Comparison of ENCODE assay signal across 1 cellular context in genomic region chrX:77910108-77910840, GRCh38.
A peak's percentile ranks its signal among the peaks of the same experiment; 100 is the strongest.
TF ChIP-seq lines count a peak whose summit lies in the region.

Gene ATP7A, plus strand, starts transcription at chrX:77910693. Its CDS starts 60,949 bp downstream, at chrX:77971642.

TF ChIP-seq in HepG2, 621 proteins besides CTCF, POLR2A, EP300 and RAD21 (continued from another document):
- TF ChIP-seq ZBTB46 (CRISPR knock-in tag; IDR thresholded peaks at IDR 0.05; ENCODE audit: borderline replicate concordance) (no peak), ELF3 (CRISPR knock-in tag; IDR thresholded peaks at IDR 0.05) (peak; percentile 73), ZNF382 (CRISPR knock-in tag; IDR thresholded peaks at IDR 0.05; ENCODE audit: borderline replicate concordance) (no peak), POGZ (CRISPR knock-in tag; IDR thresholded peaks at IDR 0.05) (peak; percentile 86), FOSL2 (CRISPR knock-in tag; IDR thresholded peaks at IDR 0.05) (0 out of 2 replicates have a peak, but pooled peaks have one; percentile 12), ZNF430 (CRISPR knock-in tag; IDR thresholded peaks at IDR 0.05) (0 out of 2 replicates have a peak, but pooled peaks have one; percentile 48), ZBTB44 (CRISPR knock-in tag; IDR thresholded peaks at IDR 0.05) (no peak), U2AF1 (optimal IDR thresholded peaks at IDR 0.05; ENCODE audit: low read depth, low read length) (no peak), ZNF589 (CRISPR knock-in tag; conservative IDR thresholded peaks at IDR 0.05) (no peak), IRF2 (CRISPR knock-in tag; IDR thresholded peaks at IDR 0.05) (peak; percentile 60; the same call in 1 of the 2 replicates), ZNF788 (CRISPR knock-in tag; IDR thresholded peaks at IDR 0.05; ENCODE audit: borderline replicate concordance) (peak; percentile 47; the same call in 1 of the 2 replicates), HNRNPLL (IDR thresholded peaks at IDR 0.05; ENCODE audit: low read depth, low read length, poor library complexity, severe bottlenecking) (peak; percentile 79), ARNT (IDR thresholded peaks at IDR 0.05) (no peak), SIX1 (CRISPR knock-in tag; IDR thresholded peaks at IDR 0.05; ENCODE audit: borderline replicate concordance) (no peak), MATR3 (CRISPR knock-in tag; IDR thresholded peaks at IDR 0.05) (no peak), ETV5 (CRISPR knock-in tag; IDR thresholded peaks at IDR 0.05; ENCODE audit: borderline replicate concordance) (peak; percentile 89), MIER3 (CRISPR knock-in tag; IDR thresholded peaks at IDR 0.05; ENCODE audit: borderline replicate concordance) (peak; percentile 30; the same call in 1 of the 2 replicates), BHLHE40 (IDR thresholded peaks at IDR 0.05; ENCODE audit: low read length) (peak; percentile 94), SP4 (CRISPR knock-in tag; IDR thresholded peaks at IDR 0.05) (no peak), TBX2 (CRISPR knock-in tag; IDR thresholded peaks at IDR 0.05; ENCODE audit: borderline replicate concordance) (no peak), SOX6 (IDR thresholded peaks at IDR 0.05) (no peak), SOX6 (CRISPR knock-in tag; IDR thresholded peaks at IDR 0.05) (peak; percentile 34), GMEB1 (CRISPR knock-in tag; IDR thresholded peaks at IDR 0.05; ENCODE audit: borderline replicate concordance) (peak; percentile 21; the same call in 1 of the 2 replicates), FOXP1 (IDR thresholded peaks at IDR 0.05) (no peak), FOXP1 (CRISPR knock-in tag; IDR thresholded peaks at IDR 0.05) (no peak), ZNF83 (CRISPR knock-in tag; IDR thresholded peaks at IDR 0.05; ENCODE audit: borderline replicate concordance) (no peak), MYC (CRISPR knock-in tag; IDR thresholded peaks at IDR 0.05; ENCODE audit: borderline replicate concordance) (peak; percentile 75; the same call in 1 of the 2 replicates), KDM2A (CRISPR knock-in tag; IDR thresholded peaks at IDR 0.05; ENCODE audit: borderline replicate concordance, low read depth) (peak; percentile 57)
- TF ChIP-seq, protein P1, sequence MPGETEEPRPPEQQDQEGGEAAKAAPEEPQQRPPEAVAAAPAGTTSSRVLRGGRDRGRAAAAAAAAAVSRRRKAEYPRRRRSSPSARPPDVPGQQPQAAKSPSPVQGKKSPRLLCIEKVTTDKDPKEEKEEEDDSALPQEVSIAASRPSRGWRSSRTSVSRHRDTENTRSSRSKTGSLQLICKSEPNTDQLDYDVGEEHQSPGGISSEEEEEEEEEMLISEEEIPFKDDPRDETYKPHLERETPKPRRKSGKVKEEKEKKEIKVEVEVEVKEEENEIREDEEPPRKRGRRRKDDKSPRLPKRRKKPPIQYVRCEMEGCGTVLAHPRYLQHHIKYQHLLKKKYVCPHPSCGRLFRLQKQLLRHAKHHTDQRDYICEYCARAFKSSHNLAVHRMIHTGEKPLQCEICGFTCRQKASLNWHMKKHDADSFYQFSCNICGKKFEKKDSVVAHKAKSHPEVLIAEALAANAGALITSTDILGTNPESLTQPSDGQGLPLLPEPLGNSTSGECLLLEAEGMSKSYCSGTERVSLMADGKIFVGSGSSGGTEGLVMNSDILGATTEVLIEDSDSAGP (CRISPR knock-in tag; IDR thresholded peaks at IDR 0.05; ENCODE audit: borderline replicate concordance) = peak; percentile 29; the same call in 1 of the 2 replicates
- TF ChIP-seq, protein P2, sequence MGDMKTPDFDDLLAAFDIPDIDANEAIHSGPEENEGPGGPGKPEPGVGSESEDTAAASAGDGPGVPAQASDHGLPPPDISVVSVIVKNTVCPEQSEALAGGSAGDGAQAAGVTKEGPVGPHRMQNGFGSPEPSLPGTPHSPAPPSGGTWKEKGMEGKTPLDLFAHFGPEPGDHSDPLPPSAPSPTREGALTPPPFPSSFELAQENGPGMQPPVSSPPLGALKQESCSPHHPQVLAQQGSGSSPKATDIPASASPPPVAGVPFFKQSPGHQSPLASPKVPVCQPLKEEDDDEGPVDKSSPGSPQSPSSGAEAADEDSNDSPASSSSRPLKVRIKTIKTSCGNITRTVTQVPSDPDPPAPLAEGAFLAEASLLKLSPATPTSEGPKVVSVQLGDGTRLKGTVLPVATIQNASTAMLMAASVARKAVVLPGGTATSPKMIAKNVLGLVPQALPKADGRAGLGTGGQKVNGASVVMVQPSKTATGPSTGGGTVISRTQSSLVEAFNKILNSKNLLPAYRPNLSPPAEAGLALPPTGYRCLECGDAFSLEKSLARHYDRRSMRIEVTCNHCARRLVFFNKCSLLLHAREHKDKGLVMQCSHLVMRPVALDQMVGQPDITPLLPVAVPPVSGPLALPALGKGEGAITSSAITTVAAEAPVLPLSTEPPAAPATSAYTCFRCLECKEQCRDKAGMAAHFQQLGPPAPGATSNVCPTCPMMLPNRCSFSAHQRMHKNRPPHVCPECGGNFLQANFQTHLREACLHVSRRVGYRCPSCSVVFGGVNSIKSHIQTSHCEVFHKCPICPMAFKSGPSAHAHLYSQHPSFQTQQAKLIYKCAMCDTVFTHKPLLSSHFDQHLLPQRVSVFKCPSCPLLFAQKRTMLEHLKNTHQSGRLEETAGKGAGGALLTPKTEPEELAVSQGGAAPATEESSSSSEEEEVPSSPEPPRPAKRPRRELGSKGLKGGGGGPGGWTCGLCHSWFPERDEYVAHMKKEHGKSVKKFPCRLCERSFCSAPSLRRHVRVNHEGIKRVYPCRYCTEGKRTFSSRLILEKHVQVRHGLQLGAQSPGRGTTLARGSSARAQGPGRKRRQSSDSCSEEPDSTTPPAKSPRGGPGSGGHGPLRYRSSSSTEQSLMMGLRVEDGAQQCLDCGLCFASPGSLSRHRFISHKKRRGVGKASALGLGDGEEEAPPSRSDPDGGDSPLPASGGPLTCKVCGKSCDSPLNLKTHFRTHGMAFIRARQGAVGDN (CRISPR knock-in tag; IDR thresholded peaks at IDR 0.05) = peak; percentile 81
- TF ChIP-seq, protein P3, sequence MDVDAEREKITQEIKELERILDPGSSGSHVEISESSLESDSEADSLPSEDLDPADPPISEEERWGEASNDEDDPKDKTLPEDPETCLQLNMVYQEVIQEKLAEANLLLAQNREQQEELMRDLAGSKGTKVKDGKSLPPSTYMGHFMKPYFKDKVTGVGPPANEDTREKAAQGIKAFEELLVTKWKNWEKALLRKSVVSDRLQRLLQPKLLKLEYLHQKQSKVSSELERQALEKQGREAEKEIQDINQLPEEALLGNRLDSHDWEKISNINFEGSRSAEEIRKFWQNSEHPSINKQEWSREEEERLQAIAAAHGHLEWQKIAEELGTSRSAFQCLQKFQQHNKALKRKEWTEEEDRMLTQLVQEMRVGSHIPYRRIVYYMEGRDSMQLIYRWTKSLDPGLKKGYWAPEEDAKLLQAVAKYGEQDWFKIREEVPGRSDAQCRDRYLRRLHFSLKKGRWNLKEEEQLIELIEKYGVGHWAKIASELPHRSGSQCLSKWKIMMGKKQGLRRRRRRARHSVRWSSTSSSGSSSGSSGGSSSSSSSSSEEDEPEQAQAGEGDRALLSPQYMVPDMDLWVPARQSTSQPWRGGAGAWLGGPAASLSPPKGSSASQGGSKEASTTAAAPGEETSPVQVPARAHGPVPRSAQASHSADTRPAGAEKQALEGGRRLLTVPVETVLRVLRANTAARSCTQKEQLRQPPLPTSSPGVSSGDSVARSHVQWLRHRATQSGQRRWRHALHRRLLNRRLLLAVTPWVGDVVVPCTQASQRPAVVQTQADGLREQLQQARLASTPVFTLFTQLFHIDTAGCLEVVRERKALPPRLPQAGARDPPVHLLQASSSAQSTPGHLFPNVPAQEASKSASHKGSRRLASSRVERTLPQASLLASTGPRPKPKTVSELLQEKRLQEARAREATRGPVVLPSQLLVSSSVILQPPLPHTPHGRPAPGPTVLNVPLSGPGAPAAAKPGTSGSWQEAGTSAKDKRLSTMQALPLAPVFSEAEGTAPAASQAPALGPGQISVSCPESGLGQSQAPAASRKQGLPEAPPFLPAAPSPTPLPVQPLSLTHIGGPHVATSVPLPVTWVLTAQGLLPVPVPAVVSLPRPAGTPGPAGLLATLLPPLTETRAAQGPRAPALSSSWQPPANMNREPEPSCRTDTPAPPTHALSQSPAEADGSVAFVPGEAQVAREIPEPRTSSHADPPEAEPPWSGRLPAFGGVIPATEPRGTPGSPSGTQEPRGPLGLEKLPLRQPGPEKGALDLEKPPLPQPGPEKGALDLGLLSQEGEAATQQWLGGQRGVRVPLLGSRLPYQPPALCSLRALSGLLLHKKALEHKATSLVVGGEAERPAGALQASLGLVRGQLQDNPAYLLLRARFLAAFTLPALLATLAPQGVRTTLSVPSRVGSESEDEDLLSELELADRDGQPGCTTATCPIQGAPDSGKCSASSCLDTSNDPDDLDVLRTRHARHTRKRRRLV (CRISPR knock-in tag; IDR thresholded peaks at IDR 0.05) = no peak
- TF ChIP-seq, protein P4, sequence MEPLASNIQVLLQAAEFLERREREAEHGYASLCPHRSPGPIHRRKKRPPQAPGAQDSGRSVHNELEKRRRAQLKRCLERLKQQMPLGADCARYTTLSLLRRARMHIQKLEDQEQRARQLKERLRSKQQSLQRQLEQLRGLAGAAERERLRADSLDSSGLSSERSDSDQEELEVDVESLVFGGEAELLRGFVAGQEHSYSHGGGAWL (CRISPR knock-in tag; IDR thresholded peaks at IDR 0.05) = 0 out of 2 replicates have a peak, but pooled peaks have one; percentile 36
- TF ChIP-seq, protein P5, sequence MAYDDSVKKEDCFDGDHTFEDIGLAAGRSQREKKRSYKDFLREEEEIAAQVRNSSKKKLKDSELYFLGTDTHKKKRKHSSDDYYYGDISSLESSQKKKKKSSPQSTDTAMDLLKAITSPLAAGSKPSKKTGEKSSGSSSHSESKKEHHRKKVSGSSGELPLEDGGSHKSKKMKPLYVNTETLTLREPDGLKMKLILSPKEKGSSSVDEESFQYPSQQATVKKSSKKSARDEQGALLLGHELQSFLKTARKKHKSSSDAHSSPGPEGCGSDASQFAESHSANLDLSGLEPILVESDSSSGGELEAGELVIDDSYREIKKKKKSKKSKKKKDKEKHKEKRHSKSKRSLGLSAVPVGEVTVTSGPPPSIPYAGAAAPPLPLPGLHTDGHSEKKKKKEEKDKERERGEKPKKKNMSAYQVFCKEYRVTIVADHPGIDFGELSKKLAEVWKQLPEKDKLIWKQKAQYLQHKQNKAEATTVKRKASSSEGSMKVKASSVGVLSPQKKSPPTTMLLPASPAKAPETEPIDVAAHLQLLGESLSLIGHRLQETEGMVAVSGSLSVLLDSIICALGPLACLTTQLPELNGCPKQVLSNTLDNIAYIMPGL (CRISPR knock-in tag; IDR thresholded peaks at IDR 0.05; ENCODE audit: borderline replicate concordance in 1 of 2, low read depth in 1 of 2) = 0 out of 4 replicates have a peak, but pooled peaks of 1 of the 2 experiments have one; percentile 30
- TF ChIP-seq, protein P6, sequence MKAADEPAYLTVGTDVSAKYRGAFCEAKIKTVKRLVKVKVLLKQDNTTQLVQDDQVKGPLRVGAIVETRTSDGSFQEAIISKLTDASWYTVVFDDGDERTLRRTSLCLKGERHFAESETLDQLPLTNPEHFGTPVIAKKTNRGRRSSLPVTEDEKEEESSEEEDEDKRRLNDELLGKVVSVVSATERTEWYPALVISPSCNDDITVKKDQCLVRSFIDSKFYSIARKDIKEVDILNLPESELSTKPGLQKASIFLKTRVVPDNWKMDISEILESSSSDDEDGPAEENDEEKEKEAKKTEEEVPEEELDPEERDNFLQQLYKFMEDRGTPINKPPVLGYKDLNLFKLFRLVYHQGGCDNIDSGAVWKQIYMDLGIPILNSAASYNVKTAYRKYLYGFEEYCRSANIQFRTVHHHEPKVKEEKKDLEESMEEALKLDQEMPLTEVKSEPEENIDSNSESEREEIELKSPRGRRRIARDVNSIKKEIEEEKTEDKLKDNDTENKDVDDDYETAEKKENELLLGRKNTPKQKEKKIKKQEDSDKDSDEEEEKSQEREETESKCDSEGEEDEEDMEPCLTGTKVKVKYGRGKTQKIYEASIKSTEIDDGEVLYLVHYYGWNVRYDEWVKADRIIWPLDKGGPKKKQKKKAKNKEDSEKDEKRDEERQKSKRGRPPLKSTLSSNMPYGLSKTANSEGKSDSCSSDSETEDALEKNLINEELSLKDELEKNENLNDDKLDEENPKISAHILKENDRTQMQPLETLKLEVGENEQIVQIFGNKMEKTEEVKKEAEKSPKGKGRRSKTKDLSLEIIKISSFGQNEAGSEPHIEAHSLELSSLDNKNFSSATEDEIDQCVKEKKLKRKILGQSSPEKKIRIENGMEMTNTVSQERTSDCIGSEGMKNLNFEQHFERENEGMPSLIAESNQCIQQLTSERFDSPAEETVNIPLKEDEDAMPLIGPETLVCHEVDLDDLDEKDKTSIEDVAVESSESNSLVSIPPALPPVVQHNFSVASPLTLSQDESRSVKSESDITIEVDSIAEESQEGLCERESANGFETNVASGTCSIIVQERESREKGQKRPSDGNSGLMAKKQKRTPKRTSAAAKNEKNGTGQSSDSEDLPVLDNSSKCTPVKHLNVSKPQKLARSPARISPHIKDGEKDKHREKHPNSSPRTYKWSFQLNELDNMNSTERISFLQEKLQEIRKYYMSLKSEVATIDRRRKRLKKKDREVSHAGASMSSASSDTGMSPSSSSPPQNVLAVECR (CRISPR knock-in tag; IDR thresholded peaks at IDR 0.05; ENCODE audit: borderline replicate concordance) = peak; percentile 56; the same call in 1 of the 2 replicates
